Comparison of ENCODE assay signal across 15 cellular contexts in the genomic region with DNA sequence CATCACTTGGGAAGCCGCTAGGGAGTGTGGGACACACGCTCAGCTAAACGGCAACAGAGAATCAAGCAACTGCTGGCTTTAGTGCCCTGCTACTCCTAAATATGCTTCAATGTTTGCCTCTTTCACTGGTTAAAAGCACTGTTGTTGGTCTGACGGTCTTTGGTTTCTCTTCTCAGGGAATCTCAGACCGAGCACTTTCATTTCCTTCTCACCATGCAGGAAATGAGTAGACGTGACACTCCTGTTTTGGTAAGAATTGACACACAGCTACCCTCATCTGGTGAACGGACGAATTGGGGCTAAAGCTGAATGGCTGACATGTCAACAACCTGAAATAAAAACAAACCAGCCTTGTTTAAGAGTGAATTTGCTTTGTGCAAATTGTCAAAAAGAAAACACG. TPM values are rescaled to one million over a fixed set of nuclear protein-coding genes. Genes with fewer than 3 reads are reported as not detected.
DNase-seq lines count a peak whose midpoint lies in the region; ATAC-seq, FAIRE-seq and TF ChIP-seq lines count a peak whose summit lies in the region.
"Had no signal": no experiment of that assay in that cellular context is flagged by ENCODE, and none has a peak within 500 bp of the region (broad histone marks: within the 10 kb centered on the region; RNA-seq: fewer than 3 reads in every experiment).

No MANE protein-coding gene starts in this region.

- H3K9ac ChIP-seq in BLaER1 (no peak overlapping the region), parathyroid adenoma (no peak overlapping the region)
- H3K9ac ChIP-seq: SK-N-SH had no signal

- TF ChIP-seq EP300 in sigmoid colon (IDR thresholded peaks at IDR 0.05) = no peak

- ATAC-seq in HG03103 (IDR thresholded peaks at IDR 0.05; ENCODE audit: low read depth, unreplicated experiment) (peak; percentile 74), GM21723 (IDR thresholded peaks at IDR 0.05; ENCODE audit: unreplicated experiment) (no peak)
- ATAC-seq: activated CD4-positive, CD25-positive, alpha-beta regulatory T cell treated with anti-CD3 and anti-CD28 coated beads, Interleukin-2, amount 50 U/mL, for 24 hours had no signal

- TF ChIP-seq CTCF in bronchial epithelial cell (IDR thresholded peaks at IDR 0.05; ENCODE audit: insufficient read depth, low read length, severe bottlenecking) (no peak), parathyroid adenoma (IDR thresholded peaks at IDR 0.05) (no peak), sigmoid colon (IDR thresholded peaks at IDR 0.05) (no peak)

- H3K4me1 ChIP-seq in BLaER1 (peaks cover 16% of the 10 kb centered on the region), parathyroid adenoma (no peaks in the 10 kb centered on the region), sigmoid colon (no peaks in the 10 kb centered on the region)
- no peaks in the 10 kb centered on the region for H3K4me1 ChIP-seq in effector memory CD4-positive, alpha-beta T cell (ENCODE audit: control insufficient read depth, insufficient read depth, low read length, poor library complexity, severe bottlenecking)

- no peaks in the 10 kb centered on the region for H4K20me1 ChIP-seq in BLaER1

- FAIRE-seq in bronchial epithelial cell (lab: Jason Lieb, UNC) = peak; percentile 28
- FAIRE-seq: D721Med had no signal

- H3K27ac ChIP-seq in BLaER1 = 0 out of 2 replicates have a peak overlapping the region, but pooled peaks have one; percentile 2
- H3K27ac ChIP-seq in parathyroid adenoma = no peak overlapping the region
- no peak overlapping the region for H3K27ac ChIP-seq in sigmoid colon
- no peak overlapping the region for H3K27ac ChIP-seq in effector memory CD4-positive, alpha-beta T cell (ENCODE audit: insufficient read depth, low read length, poor library complexity, severe bottlenecking)

- intact Hi-C loops in sigmoid colon (cut with DNase I) = no loop called here

- H3K9me3 ChIP-seq in BLaER1 (peaks cover 30% of the 10 kb centered on the region), parathyroid adenoma (ENCODE audit: control insufficient read depth, low read length) (no peaks in the 10 kb centered on the region), sigmoid colon (peaks cover 0 to 11% (median 0%) of the 10 kb centered on the region in 4 donors)
- H3K9me3 ChIP-seq in effector memory CD4-positive, alpha-beta T cell (ENCODE audit: control insufficient read depth, low read length) = no peaks in the 10 kb centered on the region
- H3K9me3 ChIP-seq: SK-N-SH had no signal

- peak overlapping the region; percentile 61 for H3K4me2 ChIP-seq in BLaER1
- peak overlapping the region; percentile 58 for H3K4me2 ChIP-seq in parathyroid adenoma (ENCODE audit: low read length)
- H3K4me2 ChIP-seq: SK-N-SH had no signal

- DNase-seq in bronchial epithelial cell (ENCODE audit: low read depth) (peak; percentile 8), sigmoid colon (no peak)
- no peak for DNase-seq in stimulated activated CD4-positive, alpha-beta T cell treated with anti-CD3 and anti-CD28 coated beads, Interleukin-2, amount 100 ng/mL, for 48 hours
- DNase-seq in effector memory CD4-positive, alpha-beta T cell = no peak
- DNase-seq: NCI-H1694 treated with DMSO at 0.1 percent for 48 hours; SK-N-SH; stimulated activated CD4-positive, alpha-beta T cell treated with anti-CD3 and anti-CD28 coated beads, Interleukin-4, amount 100 ng/mL, for 4 hours had no signal

- H3K27me3 ChIP-seq in BLaER1 (no peaks in the 10 kb centered on the region), bronchial epithelial cell (ENCODE audit: control insufficient read depth, insufficient read depth, low read length) (no peaks in the 10 kb centered on the region), parathyroid adenoma (ENCODE audit: control insufficient read depth, insufficient read depth, low read length) (peaks cover 4% of the 10 kb centered on the region), sigmoid colon (peaks cover 0 to 9% (median 5%) of the 10 kb centered on the region in 3 donors)
- no peaks in the 10 kb centered on the region for H3K27me3 ChIP-seq in effector memory CD4-positive, alpha-beta T cell (replicated peaks; ENCODE audit: control insufficient read depth, insufficient read depth, low read length, poor library complexity, severe bottlenecking)

- H3K79me2 ChIP-seq in parathyroid adenoma = no peaks in the 10 kb centered on the region

- WGBS in sigmoid colon, 2 donors = 33 to 49% methylated on average over 9 of the region's 9 CpGs

- TF ChIP-seq POLR2A in sigmoid colon (IDR thresholded peaks at IDR 0.05) = no peak

- H3K4me3 ChIP-seq in BLaER1 = no peak overlapping the region
- H3K4me3 ChIP-seq in bronchial epithelial cell (ENCODE audit: low read depth, low read length) = no peak overlapping the region
- peak overlapping the region; percentile 20 for H3K4me3 ChIP-seq in parathyroid adenoma (ENCODE audit: low read depth, low read length)
- no peak overlapping the region for H3K4me3 ChIP-seq in sigmoid colon
- H3K4me3 ChIP-seq in effector memory CD4-positive, alpha-beta T cell (ENCODE audit: insufficient read depth, low read depth, low read length, poor library complexity, severe bottlenecking) = no peak overlapping the region

- H3K36me3 ChIP-seq in BLaER1 = no peaks in the 10 kb centered on the region
- H3K36me3 ChIP-seq in bronchial epithelial cell (ENCODE audit: control insufficient read depth, insufficient read depth, low read length) = no peaks in the 10 kb centered on the region
- H3K36me3 ChIP-seq in parathyroid adenoma (ENCODE audit: control insufficient read depth, insufficient read depth, low read length) = no peaks in the 10 kb centered on the region
- H3K36me3 ChIP-seq in sigmoid colon = no peaks in the 10 kb centered on the region
- no peaks in the 10 kb centered on the region for H3K36me3 ChIP-seq in effector memory CD4-positive, alpha-beta T cell (ENCODE audit: control insufficient read depth, insufficient read depth, low read length)

- peak overlapping the region; percentile 47 for H2AFZ ChIP-seq in parathyroid adenoma

RNA-seq across cellular contexts. Expression of gene PIWIL1, which starts 57.5 kb away (rescaled TPM):
- total RNA-seq in bronchial epithelial cell (not detected in 2 replicates), sigmoid colon (not detected)
- polyA plus RNA-seq in sigmoid colon = not detected
- total RNA-seq: osteocyte, subcutaneous adipose tissue had no signal
